Comparison of ENCODE assay signal across 1 cellular context in genomic region chr15:51844747-51845426, GRCh38.
TF ChIP-seq lines count a peak whose summit lies in the region.

No MANE protein-coding gene starts in this region.

TF ChIP-seq in IMR-90, 13 proteins besides CTCF, POLR2A, EP300 and RAD21:
- TF ChIP-seq MAFK (IDR thresholded peaks at IDR 0.05; ENCODE audit: low read depth, low read length) (no peak), CHD1 (IDR thresholded peaks at IDR 0.05; ENCODE audit: low read depth, low read length) (no peak)
